1 cellular context compared by ENCODE assay signal in genomic region chr17:44997733-44998520, GRCh38.
TF ChIP-seq lines count a peak whose summit lies in the region.

No MANE protein-coding gene starts in this region.

TF ChIP-seq in GM12878, 131 proteins besides CTCF, POLR2A, EP300 and RAD21 (continued from another document):
- 0 out of 2 replicates have a peak, but pooled peaks have one; percentile 7 for TF ChIP-seq FOXK2 (IDR thresholded peaks at IDR 0.05)
